Comparison of ENCODE assay signal across 8 cellular contexts in the genomic region with DNA sequence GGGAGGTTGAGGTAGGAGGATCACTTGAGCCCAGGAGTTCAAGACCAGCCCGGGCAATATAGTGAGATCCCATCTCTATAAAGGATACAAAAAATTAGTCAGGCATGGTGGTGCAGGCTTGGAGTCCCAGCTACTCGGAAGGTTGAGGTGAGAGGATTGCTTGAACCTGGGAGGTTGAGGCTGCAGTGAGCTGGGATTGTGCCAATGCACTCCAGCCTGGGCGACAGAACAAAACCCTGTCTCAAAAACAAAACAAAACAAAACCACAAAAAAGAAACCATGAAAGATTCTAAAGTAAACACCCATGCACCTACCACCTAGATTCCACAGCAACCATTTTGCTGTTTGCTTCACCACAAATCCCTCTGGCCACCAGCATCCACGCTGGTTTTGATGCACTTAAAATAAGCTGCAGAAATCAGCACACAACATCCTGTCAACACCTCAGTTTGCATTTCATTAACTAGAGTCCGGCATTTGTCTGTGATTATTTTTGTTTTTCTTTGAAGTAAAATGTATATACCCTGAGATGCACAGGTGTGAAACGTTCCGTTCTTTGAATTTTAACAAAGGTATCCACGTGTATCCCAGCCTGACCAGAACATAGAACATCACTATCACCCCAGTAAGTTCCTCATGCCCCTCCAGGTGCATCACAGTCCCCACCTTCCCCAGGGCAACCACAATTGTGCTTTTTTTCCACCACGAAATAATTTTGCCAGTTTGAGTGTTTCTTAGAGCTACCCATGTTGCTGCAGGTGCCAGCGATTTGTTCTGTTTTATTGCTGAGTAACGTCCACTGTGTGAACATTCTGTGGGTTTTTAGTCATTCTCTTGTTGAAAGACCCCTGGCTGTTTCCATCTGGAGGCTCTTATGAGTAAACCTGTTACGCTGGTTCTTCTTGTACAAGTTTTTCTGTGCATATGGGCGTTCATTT.
DNase-seq lines count a peak whose midpoint lies in the region; ATAC-seq, FAIRE-seq and TF ChIP-seq lines count a peak whose summit lies in the region.

No MANE protein-coding gene starts in this region.

- intact Hi-C loops in gastrocnemius medialis (cut with DNase I; ENCODE audit: low total_unique reads) = loop anchor here (5.0 kb wide), 1 partner anchor 40 kb away; no protein-coding TSS in a partner anchor

- no peaks in the 10 kb centered on the region for H3K9me3 ChIP-seq in SU-DHL-6 (ENCODE audit: insufficient read depth, low read length)
- no peaks in the 10 kb centered on the region for H3K9me3 ChIP-seq in gastrocnemius medialis

- peak overlapping the region; percentile 17; the same call in 1 of the 2 replicates for H3K9ac ChIP-seq in SU-DHL-6 (ENCODE audit: low read length)

- TF ChIP-seq CTCF in SU-DHL-6 (IDR thresholded peaks at IDR 0.05; ENCODE audit: insufficient read depth, low read length, poor library complexity, severe bottlenecking) (no peak), gastrocnemius medialis (IDR thresholded peaks at IDR 0.05 in 4 of 5, conservative IDR thresholded peaks at IDR 0.05 in 1 of 5) (no peak), coronary artery (IDR thresholded peaks at IDR 0.05) (no peak)

- H3K4me2 ChIP-seq in SU-DHL-6 (ENCODE audit: low read depth, low read length, poor library complexity, severe bottlenecking) = peak overlapping the region; percentile 55

- in situ Hi-C loops in gastrocnemius medialis (cut with MboI; ENCODE audit: low sequenced_read_pairs in 4 of 4) = loop anchor here in 2 of 4 donors (5.0 to 10.0 kb wide), 3 partner anchors 102 to 165 kb away; no protein-coding TSS in a partner anchor

- no peak for TF ChIP-seq POLR2A in gastrocnemius medialis (IDR thresholded peaks at IDR 0.05)

- DNase-seq in GM18507 (ENCODE audit: extremely low spot score, insufficient read length, low read depth) (no peak), gastrocnemius medialis (no peak), coronary artery (ENCODE audit: low spot score) (no peak), inferior parietal cortex (ENCODE audit: extremely low spot score) (no peak)

- H2AFZ ChIP-seq in SU-DHL-6 (ENCODE audit: low read depth, low read length, severe bottlenecking) = no peak overlapping the region

- ATAC-seq in gastrocnemius medialis (no peak), GM21526 (IDR thresholded peaks at IDR 0.05; ENCODE audit: low FRiP score, unreplicated experiment) (no peak), HG03135 (IDR thresholded peaks at IDR 0.05; ENCODE audit: unreplicated experiment) (no peak)

- no peak overlapping the region for H3K4me3 ChIP-seq in SU-DHL-6 (ENCODE audit: insufficient read depth, low read length, poor library complexity, severe bottlenecking)
- H3K4me3 ChIP-seq in gastrocnemius medialis = peak overlapping the region in 1 of 4 donors; percentile 32
- H3K4me3 ChIP-seq in coronary artery = no peak overlapping the region

- peak; percentile 78 for FAIRE-seq in GM18507 (lab: Jason Lieb, UNC)

- H3K27ac ChIP-seq in SU-DHL-6 (ENCODE audit: low read depth, low read length) (peak overlapping the region; percentile 76), cingulate gyrus (ENCODE audit: low read depth, low read length) (peak overlapping the region; percentile 19), gastrocnemius medialis (peak overlapping the region in 3 of 4 donors; percentile 56 to 61 (median 59)), coronary artery (no peak overlapping the region)

- no peaks in the 10 kb centered on the region for H3K9me2 ChIP-seq in SU-DHL-6 (replicated peaks; ENCODE audit: insufficient read depth, low read length)

- H3K27me3 ChIP-seq in SU-DHL-6 (ENCODE audit: low read length) (no peaks in the 10 kb centered on the region), gastrocnemius medialis (no peaks in the 10 kb centered on the region)

- no peaks in the 10 kb centered on the region for H3K79me2 ChIP-seq in SU-DHL-6 (ENCODE audit: insufficient read depth, low read length)

- H3K4me1 ChIP-seq in gastrocnemius medialis = peaks cover 13 to 36% of the 10 kb centered on the region in 2 donors

- no peaks in the 10 kb centered on the region for H4K20me1 ChIP-seq in SU-DHL-6 (ENCODE audit: low read depth, low read length)

- 0 out of 2 replicates have a peak, but pooled peaks cover 1% of the 10 kb centered on the region for H3K36me3 ChIP-seq in SU-DHL-6 (ENCODE audit: low read length)
- H3K36me3 ChIP-seq in gastrocnemius medialis = no peaks in the 10 kb centered on the region

- peaks cover 23% of the 10 kb centered on the region for H3F3A ChIP-seq in SU-DHL-6 (ENCODE audit: insufficient read depth)

Comparison
In these comparisons a context has a peak if more than half of its experiments do, and no peak if none do; other contexts are left out.
1. H3K27ac ChIP-seq: peak in SU-DHL-6 (single experiment), cingulate gyrus (single experiment) and gastrocnemius medialis (3 of 4); none in coronary artery (0 of 2).